1 cellular context compared by ENCODE assay signal in the genomic region with DNA sequence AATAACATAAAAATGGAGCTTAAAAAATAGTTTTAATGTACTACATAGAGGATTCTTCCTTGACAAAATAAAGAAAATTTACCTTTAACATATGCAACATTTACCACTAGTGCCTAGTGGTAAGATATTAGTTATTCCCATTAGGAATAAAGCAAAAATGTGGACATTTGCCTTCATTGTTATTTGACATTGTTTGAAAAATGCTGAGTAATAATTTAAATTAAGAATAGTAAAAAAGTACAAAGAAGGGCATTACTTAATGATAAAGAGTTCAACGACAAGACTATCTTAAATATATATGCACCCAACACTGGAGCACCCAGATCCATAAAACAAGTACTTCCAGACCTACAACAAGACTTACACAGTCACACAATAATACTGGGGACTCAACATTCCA.
A peak's percentile ranks its signal among the peaks of the same experiment; 100 is the strongest.
TF ChIP-seq lines count a peak whose summit lies in the region.

No MANE protein-coding gene starts in this region.

TF ChIP-seq in HepG2, 621 proteins besides CTCF, POLR2A, EP300 and RAD21 (continued from another document):
- TF ChIP-seq ZNF296 (CRISPR knock-in tag; conservative IDR thresholded peaks at IDR 0.05) (no peak), ARID4A (CRISPR knock-in tag; IDR thresholded peaks at IDR 0.05; ENCODE audit: borderline replicate concordance) (no peak), ZNF609 (CRISPR knock-in tag; IDR thresholded peaks at IDR 0.05; ENCODE audit: borderline replicate concordance) (no peak), MAFK (conservative IDR thresholded peaks at IDR 0.05 in 1 of 2, IDR thresholded peaks at IDR 0.05 in 1 of 2; ENCODE audit: low read length in 2 of 2) (peak in 1 of 2 experiments; percentile 50; a peak in 2 of 4 replicates)
